ENCODE assay signal across 8 cellular contexts in genomic region chr13:50594276-50594970, GRCh38.
DNase-seq lines count a peak whose midpoint lies in the region; ATAC-seq lines count a peak whose summit lies in the region.

No MANE protein-coding gene starts in this region.

- peaks cover 5% of the 10 kb centered on the region for H3K27me3 Mint-ChIP-seq in activated naive CD8-positive, alpha-beta T cell treated with anti-CD3 and anti-CD28 coated beads, Interleukin-2, amount 50 U/mL, for 24 hours
- no peaks in the 10 kb centered on the region for H3K27me3 Mint-ChIP-seq in stimulated activated memory B cell treated with anti-CD40 and anti-IgM and Interleukin-4, amounts not matched to agents 10 μg/mL and 1 μg/mL and 100 μg/mL, for 72 hours

- H3K36me3 Mint-ChIP-seq in activated naive CD8-positive, alpha-beta T cell treated with anti-CD3 and anti-CD28 coated beads, Interleukin-2, amount 50 U/mL, for 24 hours (ENCODE audit: low read depth): no peaks in the 10 kb centered on the region
- peaks cover 6% of the 10 kb centered on the region for H3K36me3 Mint-ChIP-seq in stimulated activated memory B cell treated with anti-CD40 and anti-IgM and Interleukin-4, amounts not matched to agents 10 μg/mL and 1 μg/mL and 100 μg/mL, for 72 hours

- DNase-seq in Jurkat, Clone E6-1 (ENCODE audit: low read depth, low spot score): peak; percentile 79
- peak; percentile 61 for DNase-seq in activated naive CD8-positive, alpha-beta T cell treated with anti-CD3 and anti-CD28 coated beads, Interleukin-2, amount 50 U/mL, for 24 hours
- DNase-seq in NCI-H226: no peak
- DNase-seq in SW480 (ENCODE audit: low spot score): no peak
- no peak for DNase-seq in ACHN

- peak overlapping the region; percentile 83 for H3K27ac Mint-ChIP-seq in activated naive CD8-positive, alpha-beta T cell treated with anti-CD3 and anti-CD28 coated beads, Interleukin-2, amount 50 U/mL, for 24 hours
- peak overlapping the region; percentile 70 for H3K27ac Mint-ChIP-seq in stimulated activated memory B cell treated with anti-CD40 and anti-IgM and Interleukin-4, amounts not matched to agents 10 μg/mL and 1 μg/mL and 100 μg/mL, for 72 hours

- in situ Hi-C loops in ACHN (cut with HindIII; ENCODE audit: low pct_ligation_motif_present, low pct_unique_long_range_greater_than_20kb, low sequenced_read_pairs): no loop called here

- ATAC-seq in GM18517 (IDR thresholded peaks at IDR 0.05; ENCODE audit: unreplicated experiment): peak; percentile 85
- peak; percentile 88 for ATAC-seq in GM21619 (IDR thresholded peaks at IDR 0.05; ENCODE audit: unreplicated experiment)
- ATAC-seq in activated naive CD8-positive, alpha-beta T cell treated with anti-CD3 and anti-CD28 coated beads, Interleukin-2, amount 50 U/mL, for 24 hours: peak; percentile 91
- ATAC-seq in stimulated activated memory B cell treated with anti-CD40 and anti-IgM and Interleukin-4, amounts not matched to agents 10 μg/mL and 1 μg/mL and 100 μg/mL, for 72 hours: peak; percentile 97

- H3K9me3 Mint-ChIP-seq in activated naive CD8-positive, alpha-beta T cell treated with anti-CD3 and anti-CD28 coated beads, Interleukin-2, amount 50 U/mL, for 24 hours: no peaks in the 10 kb centered on the region
- peaks cover 3% of the 10 kb centered on the region for H3K9me3 Mint-ChIP-seq in stimulated activated memory B cell treated with anti-CD40 and anti-IgM and Interleukin-4, amounts not matched to agents 10 μg/mL and 1 μg/mL and 100 μg/mL, for 72 hours

- peaks cover 45% of the 10 kb centered on the region for H3K4me1 Mint-ChIP-seq in activated naive CD8-positive, alpha-beta T cell treated with anti-CD3 and anti-CD28 coated beads, Interleukin-2, amount 50 U/mL, for 24 hours
- peaks cover 71% of the 10 kb centered on the region for H3K4me1 Mint-ChIP-seq in stimulated activated memory B cell treated with anti-CD40 and anti-IgM and Interleukin-4, amounts not matched to agents 10 μg/mL and 1 μg/mL and 100 μg/mL, for 72 hours

- H3K4me3 ChIP-seq in Jurkat, Clone E6-1 (ENCODE audit: low read length): peak overlapping the region; percentile 33

- H3K4me3 Mint-ChIP-seq in activated naive CD8-positive, alpha-beta T cell treated with anti-CD3 and anti-CD28 coated beads, Interleukin-2, amount 50 U/mL, for 24 hours: peak overlapping the region; percentile 71
- H3K4me3 Mint-ChIP-seq in stimulated activated memory B cell treated with anti-CD40 and anti-IgM and Interleukin-4, amounts not matched to agents 10 μg/mL and 1 μg/mL and 100 μg/mL, for 72 hours: peak overlapping the region; percentile 67

Comparison
In these comparisons a context has a peak if more than half of its experiments do, and no peak if none do; other contexts are left out.
1. DNase-seq: peak in Jurkat, Clone E6-1 (single experiment) and activated naive CD8-positive, alpha-beta T cell treated with anti-CD3 and anti-CD28 coated beads, Interleukin-2, amount 50 U/mL, for 24 hours (single experiment); none in NCI-H226 (single experiment), SW480 (single experiment) and ACHN (single experiment).
2. Peak in every context shown above with its lines, with median percentiles within 50 percentile points of each other: ATAC-seq.